1 cellular context compared by ENCODE assay signal in the genomic region with DNA sequence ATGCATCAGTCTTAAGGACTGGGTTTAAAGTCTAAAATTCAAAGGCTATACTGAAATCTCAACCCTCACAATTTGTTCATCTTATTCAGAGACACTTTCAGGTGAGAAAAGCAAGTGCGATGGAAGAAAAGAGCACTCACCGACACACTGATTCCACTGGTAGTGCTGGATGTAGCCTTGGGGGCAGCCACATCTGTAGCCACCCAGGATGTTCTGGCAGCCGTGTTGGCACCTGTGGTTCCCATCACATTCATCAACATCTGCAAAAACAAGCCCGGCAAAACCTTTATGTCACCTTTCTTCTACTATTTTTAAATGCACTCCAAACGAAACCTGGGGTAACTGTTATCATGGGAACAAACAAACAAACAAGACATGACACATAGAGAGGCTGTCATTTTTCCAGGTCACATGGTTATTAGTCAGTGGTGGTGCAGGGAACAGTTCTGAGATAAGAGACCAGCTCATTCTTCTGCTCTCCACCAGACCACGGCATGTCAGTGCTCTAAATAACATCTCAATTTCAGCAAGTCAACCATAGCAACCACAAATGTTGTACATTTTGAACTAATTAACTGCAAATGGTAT.
TF ChIP-seq lines count a peak whose summit lies in the region.

No MANE protein-coding gene starts in this region.

TF ChIP-seq in IMR-90, 13 proteins besides CTCF, POLR2A, EP300 and RAD21:
- TF ChIP-seq, protein P1, sequence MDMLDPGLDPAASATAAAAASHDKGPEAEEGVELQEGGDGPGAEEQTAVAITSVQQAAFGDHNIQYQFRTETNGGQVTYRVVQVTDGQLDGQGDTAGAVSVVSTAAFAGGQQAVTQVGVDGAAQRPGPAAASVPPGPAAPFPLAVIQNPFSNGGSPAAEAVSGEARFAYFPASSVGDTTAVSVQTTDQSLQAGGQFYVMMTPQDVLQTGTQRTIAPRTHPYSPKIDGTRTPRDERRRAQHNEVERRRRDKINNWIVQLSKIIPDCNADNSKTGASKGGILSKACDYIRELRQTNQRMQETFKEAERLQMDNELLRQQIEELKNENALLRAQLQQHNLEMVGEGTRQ (IDR thresholded peaks at IDR 0.05; ENCODE audit: low read depth, low read length): peak; percentile 66
- TF ChIP-seq FOS (IDR thresholded peaks at IDR 0.05; ENCODE audit: low read depth, low read length): peak; percentile 51; the same call in 1 of the 2 replicates
- no peak for TF ChIP-seq CEBPB (IDR thresholded peaks at IDR 0.05; ENCODE audit: low read depth, low read length)
- no peak for TF ChIP-seq MAFK (IDR thresholded peaks at IDR 0.05; ENCODE audit: low read depth, low read length)
